1 cellular context compared by ENCODE assay signal in the genomic region with DNA sequence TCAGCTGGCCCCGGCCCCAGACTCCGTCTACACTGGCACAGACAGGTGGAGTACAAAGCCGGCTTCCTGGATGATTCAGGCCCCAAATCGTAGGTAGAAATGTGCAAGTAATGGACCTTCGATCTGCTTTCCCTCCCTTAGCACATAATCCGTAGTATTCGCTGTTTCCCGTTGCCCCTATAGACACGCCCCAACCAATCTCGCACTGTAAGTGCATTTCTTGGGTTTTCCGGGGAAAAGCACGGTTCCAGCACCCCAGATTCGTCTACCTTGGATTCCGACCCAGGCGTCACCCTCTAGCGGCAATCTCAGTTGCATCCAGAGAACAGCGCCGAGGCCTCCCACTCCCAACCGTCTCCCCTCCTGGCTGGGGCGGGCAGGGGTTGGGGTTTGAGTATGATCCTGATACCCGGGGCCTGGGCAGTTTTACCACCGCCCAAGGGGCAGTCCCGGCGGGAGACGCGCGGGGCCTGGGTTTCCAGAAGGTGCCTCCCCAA.
A peak's percentile ranks its signal among the peaks of the same experiment; 100 is the strongest.
TF ChIP-seq lines count a peak whose summit lies in the region.

No MANE protein-coding gene starts in this region.

TF ChIP-seq in K562, 482 proteins besides CTCF, POLR2A, EP300 and RAD21:
- TF ChIP-seq, protein P1, sequence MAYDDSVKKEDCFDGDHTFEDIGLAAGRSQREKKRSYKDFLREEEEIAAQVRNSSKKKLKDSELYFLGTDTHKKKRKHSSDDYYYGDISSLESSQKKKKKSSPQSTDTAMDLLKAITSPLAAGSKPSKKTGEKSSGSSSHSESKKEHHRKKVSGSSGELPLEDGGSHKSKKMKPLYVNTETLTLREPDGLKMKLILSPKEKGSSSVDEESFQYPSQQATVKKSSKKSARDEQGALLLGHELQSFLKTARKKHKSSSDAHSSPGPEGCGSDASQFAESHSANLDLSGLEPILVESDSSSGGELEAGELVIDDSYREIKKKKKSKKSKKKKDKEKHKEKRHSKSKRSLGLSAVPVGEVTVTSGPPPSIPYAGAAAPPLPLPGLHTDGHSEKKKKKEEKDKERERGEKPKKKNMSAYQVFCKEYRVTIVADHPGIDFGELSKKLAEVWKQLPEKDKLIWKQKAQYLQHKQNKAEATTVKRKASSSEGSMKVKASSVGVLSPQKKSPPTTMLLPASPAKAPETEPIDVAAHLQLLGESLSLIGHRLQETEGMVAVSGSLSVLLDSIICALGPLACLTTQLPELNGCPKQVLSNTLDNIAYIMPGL (CRISPR knock-in tag; IDR thresholded peaks at IDR 0.05): no peak
- TF ChIP-seq ZSCAN29 (IDR thresholded peaks at IDR 0.05): peak; percentile 97
